ENCODE assay signal across 16 cellular contexts in the genomic region with DNA sequence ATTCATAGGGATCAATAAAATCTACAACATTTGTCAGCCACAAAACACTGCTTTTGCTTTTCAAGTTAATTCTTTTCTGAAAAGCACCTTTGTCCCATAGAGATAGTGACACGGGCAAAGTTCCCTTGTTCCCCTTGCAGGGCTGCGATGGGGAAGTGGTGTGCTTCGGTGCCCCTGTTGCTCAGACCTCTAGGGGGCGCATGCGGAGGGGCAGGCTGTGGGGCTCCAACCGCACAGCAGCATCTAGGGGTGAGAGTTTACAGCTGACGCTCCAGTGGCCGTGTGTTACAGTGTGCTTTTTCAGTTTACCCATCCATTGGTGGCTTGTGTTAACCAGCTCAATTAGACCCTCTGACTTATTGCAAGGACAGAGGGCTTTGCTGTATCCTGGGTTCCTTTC.
A peak's percentile ranks its signal among the peaks of the same experiment; 100 is the strongest.
DNase-seq lines count a peak whose midpoint lies in the region; ATAC-seq and TF ChIP-seq lines count a peak whose summit lies in the region.
"Had no signal": no experiment of that assay in that cellular context is flagged by ENCODE, and none has a peak within 500 bp of the region (broad histone marks: within the 10 kb centered on the region; RNA-seq: fewer than 3 reads in every experiment).

No MANE protein-coding gene starts in this region.

- H3K36me3 ChIP-seq in SK-N-SH (replicated peaks in 1 of 2; ENCODE audit: control insufficient read depth in 1 of 2, insufficient read depth in 2 of 2, low read length in 1 of 2) (no peaks in the 10 kb centered on the region), spleen (no peaks in the 10 kb centered on the region)
- H3K36me3 ChIP-seq: adrenal gland, SJSA1, tibial nerve had no signal

- H3K79me2 ChIP-seq in SK-N-SH (ENCODE audit: insufficient read depth), result no peaks in the 10 kb centered on the region
- H3K79me2 ChIP-seq: parathyroid adenoma had no signal

- H3K9me3 ChIP-seq in SK-N-SH (no peaks in the 10 kb centered on the region), spleen (no peaks in the 10 kb centered on the region)
- H3K9me3 ChIP-seq: adrenal gland, SJSA1, tibial nerve had no signal

- ATAC-seq in SK-N-SH treated with all-trans-retinoic acid at 6 μM for 48 hours (no peak), WTC11 (peak; percentile 91)
- ATAC-seq: activated CD4-positive, CD25-positive, alpha-beta regulatory T cell treated with anti-CD3 and anti-CD28 coated beads, Interleukin-2, amount 50 U/mL, for 24 hours had no signal

- DNase-seq in SK-N-SH (no peak), WTC11 (ENCODE audit: low spot score) (peak; percentile 82), spleen (peak; percentile 61), OCI-M2 (lab: John Stamatoyannopoulos, UW; ENCODE audit: unreplicated experiment) (no peak), NCI-H446 treated with DMSO at 0.1 percent for 48 hours (lab: John Stamatoyannopoulos, UW) (no peak)
- DNase-seq in Jurkat, Clone E6-1 (ENCODE audit: low read depth, low spot score), result peak; percentile 28
- no peak for DNase-seq in stimulated activated CD4-positive, alpha-beta T cell treated with anti-CD3 and anti-CD28 coated beads, Interleukin-2, amount 100 ng/mL, for 24 hours
- DNase-seq: activated T-cell treated with anti-CD3 and anti-CD28 coated beads, Interleukin-2, amount 50 U/mL, for 24 hours; adrenal gland; midbrain; NCI-H524 treated with DMSO at 0.1 percent for 48 hours had no signal

- no peak overlapping the region for H3K27ac Mint-ChIP-seq in WTC11
- H3K27ac Mint-ChIP-seq: activated T-cell treated with anti-CD3 and anti-CD28 coated beads, Interleukin-2, amount 50 U/mL, for 24 hours had no signal

- H3K4me3 Mint-ChIP-seq in WTC11, result no peak overlapping the region
- H3K4me3 Mint-ChIP-seq: activated T-cell treated with anti-CD3 and anti-CD28 coated beads, Interleukin-2, amount 50 U/mL, for 24 hours had no signal

- peaks cover 4% of the 10 kb centered on the region for H3K36me3 Mint-ChIP-seq in WTC11

- no peak overlapping the region for H2AFZ ChIP-seq in SK-N-SH (ENCODE audit: low read depth)
- H2AFZ ChIP-seq: parathyroid adenoma had no signal

- 53% methylated on average over 8 of the region's 8 CpGs for WGBS in SK-N-SH (ENCODE audit: low lambda C conversion rate)
- WGBS in spleen, 5 donors, result 86 to 97% (median 93%) methylated on average over 8 of the region's 8 CpGs

- no peaks in the 10 kb centered on the region for H3K27me3 Mint-ChIP-seq in WTC11 (ENCODE audit: low read depth)
- H3K27me3 Mint-ChIP-seq: activated T-cell treated with anti-CD3 and anti-CD28 coated beads, Interleukin-2, amount 50 U/mL, for 24 hours had no signal

- H3K4me1 ChIP-seq in SK-N-SH (ENCODE audit: control insufficient read depth in 1 of 2, insufficient read depth in 2 of 2, low read depth in 1 of 2, low read length in 1 of 2), result no peaks in the 10 kb centered on the region
- H3K4me1 ChIP-seq in spleen, result no peaks in the 10 kb centered on the region
- H3K4me1 ChIP-seq: adrenal gland, parathyroid adenoma, SJSA1, tibial nerve had no signal

- H3K27ac ChIP-seq in SK-N-SH (ENCODE audit: low read depth in 2 of 2, low read length in 1 of 2), result no peak overlapping the region
- no peak overlapping the region for H3K27ac ChIP-seq in spleen
- H3K27ac ChIP-seq: adrenal gland, parathyroid adenoma, SJSA1, tibial nerve had no signal

- peaks cover 41% of the 10 kb centered on the region for H3K4me1 Mint-ChIP-seq in WTC11

- CTCF ChIA-PET in SK-N-SH (lab: Yijun Ruan, JAX) (no interaction called here), WTC11 (lab: Charles Lee) (interaction anchor here (0.6 kb wide), 1 partner anchor 15 kb away, joined by 3 read pairs; no protein-coding TSS in a partner anchor)

- H3K27me3 ChIP-seq in SK-N-SH (ENCODE audit: insufficient read depth) (no peaks in the 10 kb centered on the region), spleen (replicated peaks in 1 of 7) (no peaks in the 10 kb centered on the region)
- H3K27me3 ChIP-seq: adrenal gland, SJSA1, tibial nerve had no signal

- H4K20me1 ChIP-seq in SK-N-SH (ENCODE audit: insufficient read depth), result no peaks in the 10 kb centered on the region

- intact Hi-C loops in spleen (cut with DNase I; ENCODE audit: low total_unique reads), result no loop called here

- TF ChIP-seq EP300 in SK-N-SH (IDR thresholded peaks at IDR 0.05; ENCODE audit: borderline replicate concordance in 1 of 2, low read depth in 1 of 2, low read length in 1 of 2), result no peak

- POLR2A ChIA-PET in SK-N-SH (lab: Yijun Ruan, JAX) (no interaction called here), WTC11 (lab: Charles Lee) (no interaction called here)

- no peak overlapping the region for H3K9ac ChIP-seq in SK-N-SH
- H3K9ac ChIP-seq: parathyroid adenoma had no signal

- no peak for TF ChIP-seq RAD21 in SK-N-SH (IDR thresholded peaks at IDR 0.05; ENCODE audit: low read length)

- H3K9me3 Mint-ChIP-seq in WTC11, result peaks cover 5% of the 10 kb centered on the region; the same call in 1 of the 2 replicates
- H3K9me3 Mint-ChIP-seq: activated T-cell treated with anti-CD3 and anti-CD28 coated beads, Interleukin-2, amount 50 U/mL, for 24 hours had no signal

- peak; percentile 32; the same call in 1 of the 2 replicates for TF ChIP-seq CTCF in SK-N-SH (IDR thresholded peaks at IDR 0.05)
- TF ChIP-seq CTCF in WTC11 (IDR thresholded peaks at IDR 0.05), result peak; percentile 47; the same call in 1 of the 2 replicates
- no peak for TF ChIP-seq CTCF in spleen (IDR thresholded peaks at IDR 0.05 in 8 of 11, conservative IDR thresholded peaks at IDR 0.05 in 3 of 11)

- TF ChIP-seq POLR2A in spleen (IDR thresholded peaks at IDR 0.05), result no peak

- H3F3A ChIP-seq in SK-N-SH (replicated peaks; ENCODE audit: insufficient read depth), result no peaks in the 10 kb centered on the region

- no peak overlapping the region for H3K4me2 ChIP-seq in SK-N-SH

- H3K4me3 ChIP-seq in SK-N-SH (ENCODE audit: low read depth in 2 of 2, low read length in 1 of 2) (no peak overlapping the region), spleen (no peak overlapping the region)
- no peak overlapping the region for H3K4me3 ChIP-seq in Jurkat, Clone E6-1 (ENCODE audit: low read length)
- H3K4me3 ChIP-seq: adrenal gland, SJSA1, tibial nerve had no signal

- no peaks in the 10 kb centered on the region for H3K9me2 ChIP-seq in SK-N-SH

TF ChIP-seq in SK-N-SH, 30 proteins besides CTCF, POLR2A, EP300 and RAD21 (continues in another document):
- TF ChIP-seq TAF1 (IDR thresholded peaks at IDR 0.05; ENCODE audit: borderline replicate concordance, low read depth, low read length) (no peak), IRF3 (IDR thresholded peaks at IDR 0.05; ENCODE audit: low read depth, low read length) (no peak), CHD2 (IDR thresholded peaks at IDR 0.05; ENCODE audit: low read length, partially characterized antibody) (no peak), SIN3A (IDR thresholded peaks at IDR 0.05; ENCODE audit: borderline replicate concordance, low read depth, low read length) (no peak)

TF ChIP-seq in SK-N-SH treated with all-trans-retinoic acid at 6 μM for 48 hours, 23 proteins besides CTCF, POLR2A, EP300 and RAD21:
- TF ChIP-seq ZNF565 (CRISPR knock-in tag; conservative IDR thresholded peaks at IDR 0.05; ENCODE audit: low read depth), result no peak
- TF ChIP-seq ISL1 (CRISPR knock-in tag; IDR thresholded peaks at IDR 0.05), result no peak
TF ChIP-seq in SK-N-SH treated with all-trans-retinoic acid at 6 μM for 48 hours: peak in this region for 0.

TF ChIP-seq in WTC11, 78 proteins besides CTCF, POLR2A, EP300 and RAD21 (continues in another document):
- TF ChIP-seq ZNF138 (CRISPR knock-in tag; conservative IDR thresholded peaks at IDR 0.05) (peak; percentile 55; the same call in 1 of the 2 replicates), MAX (CRISPR knock-in tag; IDR thresholded peaks at IDR 0.05) (peak; percentile 35), ZNF416 (CRISPR knock-in tag; IDR thresholded peaks at IDR 0.05) (0 out of 2 replicates have a peak, but pooled peaks have one; percentile 54), AFF4 (CRISPR knock-in tag; IDR thresholded peaks at IDR 0.05; ENCODE audit: borderline replicate concordance) (no peak), CREB1 (CRISPR knock-in tag; IDR thresholded peaks at IDR 0.05) (no peak), RELA (CRISPR knock-in tag; IDR thresholded peaks at IDR 0.05; ENCODE audit: borderline replicate concordance) (no peak), PRRX2 (CRISPR knock-in tag; IDR thresholded peaks at IDR 0.05) (no peak), IRF2 (CRISPR knock-in tag; IDR thresholded peaks at IDR 0.05; ENCODE audit: borderline replicate concordance, low read depth) (no peak)
- TF ChIP-seq, protein P1, sequence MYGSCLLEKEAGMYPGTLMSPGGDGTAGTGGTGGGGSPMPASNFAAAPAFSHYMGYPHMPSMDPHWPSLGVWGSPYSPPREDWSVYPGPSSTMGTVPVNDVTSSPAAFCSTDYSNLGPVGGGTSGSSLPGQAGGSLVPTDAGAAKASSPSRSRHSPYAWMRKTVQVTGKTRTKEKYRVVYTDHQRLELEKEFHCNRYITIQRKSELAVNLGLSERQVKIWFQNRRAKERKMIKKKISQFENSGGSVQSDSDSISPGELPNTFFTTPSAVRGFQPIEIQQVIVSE (CRISPR knock-in tag; IDR thresholded peaks at IDR 0.05; ENCODE audit: borderline replicate concordance), result no peak

Comparison
In these comparisons a context has a peak if more than half of its experiments do, and no peak if none do; other contexts are left out.
1. DNase-seq: peak in Jurkat, Clone E6-1 (single experiment), WTC11 (single experiment) and spleen (single experiment); none in SK-N-SH (single experiment), OCI-M2 (single experiment), NCI-H446 treated with DMSO at 0.1 percent for 48 hours (single experiment) and stimulated activated CD4-positive, alpha-beta T cell treated with anti-CD3 and anti-CD28 coated beads, Interleukin-2, amount 100 ng/mL, for 24 hours (0 of 2).
2. CTCF ChIP-seq: peak in SK-N-SH (single experiment) and WTC11 (single experiment); none in spleen (0 of 11).
3. Of the 6 proteins assayed by ChIP-seq in both WTC11 and SK-N-SH: peak only in WTC11: MAX; only in SK-N-SH: none; in both: CTCF; in neither: 4.